In the genomic region with DNA sequence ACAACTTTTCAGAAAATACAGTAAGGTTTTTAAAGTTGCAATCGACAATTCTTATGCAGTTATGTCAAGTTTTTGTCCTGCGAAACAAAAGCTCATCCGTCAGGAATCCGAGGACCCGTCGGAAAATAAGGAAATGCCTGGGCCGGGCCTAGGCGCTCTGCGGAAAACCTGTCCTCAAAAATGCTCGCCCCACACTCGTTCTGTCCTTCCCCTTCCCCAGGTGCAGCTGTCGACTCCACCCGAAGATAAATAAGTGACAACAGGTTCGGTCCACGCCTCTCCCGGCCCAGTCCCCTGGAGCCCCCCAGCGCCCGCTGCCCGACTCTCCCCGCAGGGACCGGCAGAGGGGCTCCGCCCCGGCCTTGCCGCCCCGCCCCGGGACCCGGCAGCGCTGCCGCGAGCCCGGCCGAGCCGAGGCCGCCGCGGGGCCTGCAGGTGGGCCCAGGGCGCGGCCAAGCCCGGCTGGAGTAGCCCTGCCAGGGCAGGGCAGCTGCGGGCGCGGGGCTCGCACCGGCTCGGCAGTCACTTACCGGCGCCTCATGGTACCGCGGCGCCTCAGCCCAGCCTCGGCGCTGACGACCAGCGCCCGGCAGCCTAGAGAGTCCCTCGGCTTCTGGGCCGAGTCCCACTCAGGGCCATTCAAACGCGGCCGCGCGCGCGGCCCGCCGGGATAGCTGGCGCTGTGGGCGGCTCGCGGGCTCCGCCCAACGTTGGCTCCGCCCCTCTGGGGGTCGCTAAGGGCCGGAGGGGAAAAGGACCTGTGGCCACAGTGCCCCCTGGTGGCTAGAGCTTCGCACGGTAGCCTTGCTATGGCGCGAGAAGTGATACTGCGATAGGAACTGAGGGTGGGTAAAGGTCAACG, we compare ENCODE assay signal across 8 cellular contexts. TPM values are rescaled to one million over a fixed set of nuclear protein-coding genes. Genes with fewer than 3 reads are reported as not detected.
DNase-seq lines count a peak whose midpoint lies in the region; TF ChIP-seq lines count a peak whose summit lies in the region.

A gene with protein sequence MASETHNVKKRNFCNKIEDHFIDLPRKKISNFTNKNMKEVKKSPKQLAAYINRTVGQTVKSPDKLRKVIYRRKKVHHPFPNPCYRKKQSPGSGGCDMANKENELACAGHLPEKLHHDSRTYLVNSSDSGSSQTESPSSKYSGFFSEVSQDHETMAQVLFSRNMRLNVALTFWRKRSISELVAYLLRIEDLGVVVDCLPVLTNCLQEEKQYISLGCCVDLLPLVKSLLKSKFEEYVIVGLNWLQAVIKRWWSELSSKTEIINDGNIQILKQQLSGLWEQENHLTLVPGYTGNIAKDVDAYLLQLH (minus strand): TSS at position 676 of the 862 bp plus-strand sequence. CDS start 46,420 bp downstream, outside the sequence.

- H3K9me3 ChIP-seq in H9 (ENCODE audit: control insufficient read depth, low read depth, low read length) (no peaks in the 10 kb centered on the region), stomach smooth muscle (ENCODE audit: control insufficient read depth in 2 of 2, low read length in 2 of 2) (no peaks in the 10 kb centered on the region)

- no peaks in the 10 kb centered on the region for H4K20me1 ChIP-seq in H9 (ENCODE audit: control insufficient read depth, insufficient read depth, insufficient read length)

- no peak within 1 kb of the TSS for H2BK120ac ChIP-seq in H9 (ENCODE audit: low read depth, low read length, poor library complexity, severe bottlenecking)

- no peak within 1 kb of the TSS for H2AK5ac ChIP-seq in H9 (ENCODE audit: insufficient read length, low read length)

- no peak within 1 kb of the TSS for H3K23ac ChIP-seq in H9 (ENCODE audit: insufficient read length, low read depth, low read length)

- no peak within 1 kb of the TSS for H3K4ac ChIP-seq in H9 (ENCODE audit: low read depth, low read length)

- peak within 1 kb of the TSS; percentile 80 for H3K4me3 ChIP-seq in fibroblast of villous mesenchyme (ENCODE audit: low read depth, low read length)
- H3K4me3 ChIP-seq in stomach smooth muscle (ENCODE audit: low read length in 2 of 2): peak within 1 kb of the TSS; percentile 82 to 85

- peak; percentile 97 for TF ChIP-seq CTCF in H9 (conservative IDR thresholded peaks at IDR 0.05)
- peak; percentile 92 for TF ChIP-seq CTCF in fibroblast of villous mesenchyme (IDR thresholded peaks at IDR 0.05; ENCODE audit: insufficient read depth, low read depth, low read length)
- TF ChIP-seq CTCF in neural crest cell (conservative IDR thresholded peaks at IDR 0.05): peak; percentile 96

- no peak within 1 kb of the TSS for H3T11ph ChIP-seq in H9 (ENCODE audit: low read length)

- H2BK20ac ChIP-seq in H9 (ENCODE audit: low read depth, low read length, poor library complexity, severe bottlenecking): no peak within 1 kb of the TSS

- H3K9ac ChIP-seq in H9 (ENCODE audit: extremely low read depth, insufficient read length, low read length) (peak within 1 kb of the TSS; percentile 84), stomach smooth muscle (ENCODE audit: low read length in 2 of 2) (peak within 1 kb of the TSS; percentile 86 to 96)

- H3K56ac ChIP-seq in H9 (ENCODE audit: insufficient read length, low read depth, low read length): no peak within 1 kb of the TSS

- H2BK5ac ChIP-seq in H9 (ENCODE audit: insufficient read length, low read length): no peak within 1 kb of the TSS

- no CpG with 5 or more reads among the region's 81 CpGs for WGBS in H9 (ENCODE audit: extremely low coverage, insufficient read length, low lambda C conversion rate)

- no peak within 1 kb of the TSS for H2BK15ac ChIP-seq in H9 (ENCODE audit: low read depth, low read length)

- no peak within 1 kb of the TSS for H2AFZ ChIP-seq in H9 (ENCODE audit: low read length)

- H3K4me2 ChIP-seq in H9 (ENCODE audit: insufficient read depth, insufficient read length, low read length): peak within 1 kb of the TSS; percentile 53

- H4K91ac ChIP-seq in H9 (ENCODE audit: insufficient read length, low read depth, low read length): no peak within 1 kb of the TSS

- H4K8ac ChIP-seq in H9 (replicated peaks; ENCODE audit: insufficient read length, low read depth, low read length): no peak within 1 kb of the TSS

- H3K79me1 ChIP-seq in H9 (ENCODE audit: insufficient read depth, low read depth, low read length, poor library complexity, severe bottlenecking): peaks cover 3% of the 10 kb centered on the region

- H4K5ac ChIP-seq in H9 (ENCODE audit: insufficient read length, low read depth, low read length): no peak within 1 kb of the TSS

- peaks cover 2% of the 10 kb centered on the region for H3K23me2 ChIP-seq in H9 (ENCODE audit: insufficient read length, low read depth, low read length, poor library complexity, severe bottlenecking)

- no peaks in the 10 kb centered on the region; the same call in 1 of the 2 replicates for H3K27me3 Mint-ChIP-seq in H9 (ENCODE audit: low read depth)
- peaks cover 18% of the 10 kb centered on the region for H3K27me3 Mint-ChIP-seq in neural crest cell (ENCODE audit: low read depth)

- H3K27me3 ChIP-seq in H9 (ENCODE audit: insufficient read depth, low read length): no peaks in the 10 kb centered on the region
- H3K27me3 ChIP-seq in stomach smooth muscle (ENCODE audit: control insufficient read depth in 1 of 2, insufficient read depth in 2 of 2, low read length in 2 of 2): peaks cover 0 to 3% of the 10 kb centered on the region in 2 donors

- peaks cover 42 to 46% of the 10 kb centered on the region in 2 experiments for H3K4me1 Mint-ChIP-seq in H9
- peaks cover 14% of the 10 kb centered on the region for H3K4me1 Mint-ChIP-seq in neural crest cell

- H3K4me1 ChIP-seq in H9 (ENCODE audit: insufficient read depth, low read length) (peaks cover 12% of the 10 kb centered on the region; the same call in 1 of the 2 replicates), stomach smooth muscle (ENCODE audit: control insufficient read depth, insufficient read depth, low read length) (peaks cover 6% of the 10 kb centered on the region)

- H3K9me3 Mint-ChIP-seq in H9 (no peaks in the 10 kb centered on the region; a peak in 1 of 5 replicates), neural crest cell (no peaks in the 10 kb centered on the region)

- H3K36me3 Mint-ChIP-seq in H9 (ENCODE audit: insufficient read depth in 1 of 3, low read depth in 3 of 3) (peaks cover 9 to 19% (median 12%) of the 10 kb centered on the region in 3 experiments), neural crest cell (ENCODE audit: low read depth) (peaks cover 9% of the 10 kb centered on the region)

- peak; percentile 93 for DNase-seq in GDM1 (lab: John Stamatoyannopoulos, UW)
- DNase-seq in H9: peak; percentile 95
- peak; percentile 89 for DNase-seq in M059J (ENCODE audit: low read depth)
- DNase-seq in SHP77 (lab: John Stamatoyannopoulos, UW): peak; percentile 85 to 92
- peak; percentile 92 for DNase-seq in activated effector memory CD4-positive, alpha-beta T cell treated with Interleukin-2 at 50 U/mL for 16 hours
- DNase-seq in fibroblast of villous mesenchyme (ENCODE audit: low read depth): peak; percentile 92
- DNase-seq in neural crest cell (ENCODE audit: low read depth, low spot score): peak; percentile 99

- H3K27ac ChIP-seq in H9 (ENCODE audit: insufficient read length, low read depth, low read length): no peak within 1 kb of the TSS
- peak within 1 kb of the TSS; percentile 37 for H3K27ac ChIP-seq in stomach smooth muscle (ENCODE audit: low read length)

- H3K79me2 ChIP-seq in H9 (ENCODE audit: insufficient read depth, low read length): peaks cover 16% of the 10 kb centered on the region

- H3K36me3 ChIP-seq in stomach smooth muscle (ENCODE audit: control insufficient read depth in 2 of 2, insufficient read depth in 2 of 2, low read length in 2 of 2): peaks cover 0 to 3% of the 10 kb centered on the region in 2 donors

- H2BK12ac ChIP-seq in H9 (ENCODE audit: insufficient read length, low read depth, low read length): no peak within 1 kb of the TSS

- H3K27ac Mint-ChIP-seq in H9 (peak within 1 kb of the TSS; percentile 94 to 98 (median 96)), neural crest cell (ENCODE audit: unreplicated experiment) (peak within 1 kb of the TSS; percentile 98)

- peak within 1 kb of the TSS; percentile 93 to 96 for H3K4me3 Mint-ChIP-seq in H9
- H3K4me3 Mint-ChIP-seq in neural crest cell: peak within 1 kb of the TSS; percentile 96

- H3K14ac ChIP-seq in H9 (ENCODE audit: insufficient read depth, low read length): peak within 1 kb of the TSS; percentile 89

- peak within 1 kb of the TSS; percentile 93 for H3K18ac ChIP-seq in H9 (ENCODE audit: insufficient read length, low read depth, low read length)

RNA-seq across cellular contexts. Expression of the gene that starts here (rescaled TPM):
- 43.5 and 46.8 TPM in 2 replicates for total RNA-seq in H9 (2021)
- total RNA-seq in M059J (2014; rRNA removed; shearing (Covaris generic)): 27.3 and 45.2 TPM in 2 replicates
- 53.8 and 70.4 TPM in 2 replicates for total RNA-seq in fibroblast of villous mesenchyme
- total RNA-seq in neural crest cell: 56.3 and 66.0 TPM in 2 replicates
